Comparison of ENCODE assay signal across 1 cellular context in the genomic region with DNA sequence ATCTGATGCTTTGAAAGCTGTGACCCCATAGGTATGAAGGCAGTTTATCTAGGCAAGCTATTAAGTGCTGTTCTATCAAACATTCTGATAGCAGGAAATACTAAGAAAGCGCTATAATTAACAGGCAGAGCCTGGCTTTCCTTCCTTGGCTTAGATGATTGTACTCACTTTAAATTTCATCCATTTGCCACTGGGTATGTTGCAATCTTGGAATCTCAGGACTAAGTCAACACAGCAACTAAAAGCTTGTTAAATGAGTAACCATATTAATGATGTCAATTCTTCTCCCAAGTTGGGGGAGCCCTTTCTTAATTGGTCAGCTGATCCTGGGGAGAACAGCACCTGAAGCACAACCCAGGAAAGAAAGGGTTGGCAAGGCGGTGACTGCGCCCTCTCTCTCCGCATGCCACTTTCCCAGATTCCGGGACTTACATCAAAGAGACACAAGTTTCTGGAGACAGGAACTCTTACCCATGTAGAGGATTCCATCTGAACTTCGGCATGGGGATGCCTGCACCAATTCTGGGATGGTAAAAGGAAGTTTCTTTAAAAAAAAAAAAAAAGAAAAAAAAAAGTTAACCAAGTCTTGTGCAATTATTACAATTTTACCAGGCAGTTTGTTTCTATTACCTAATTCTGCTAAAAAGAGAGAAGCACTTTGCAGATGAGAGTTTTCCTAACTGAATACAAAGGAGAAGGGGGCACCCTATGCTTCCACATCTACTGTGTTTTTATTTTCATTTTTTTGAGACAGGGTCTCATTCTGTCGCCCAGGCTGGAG.
TF ChIP-seq lines count a peak whose summit lies in the region.

No MANE protein-coding gene starts in this region.

TF ChIP-seq in HepG2, 621 proteins besides CTCF, POLR2A, EP300 and RAD21 (continued from another document and continues in another):
- no peak; the same call in 1 of the 2 replicates for TF ChIP-seq ZFP1 (CRISPR knock-in tag; IDR thresholded peaks at IDR 0.05)
- TF ChIP-seq RFXANK (CRISPR knock-in tag; IDR thresholded peaks at IDR 0.05): no peak
- TF ChIP-seq ZNF33A (CRISPR knock-in tag; IDR thresholded peaks at IDR 0.05; ENCODE audit: borderline replicate concordance): no peak
- 0 out of 2 replicates have a peak, but pooled peaks have one; percentile 16 for TF ChIP-seq TGIF2 (CRISPR knock-in tag; IDR thresholded peaks at IDR 0.05)
- TF ChIP-seq ZMYM3 (CRISPR knock-in tag; IDR thresholded peaks at IDR 0.05): no peak
- TF ChIP-seq FOSL2 (CRISPR knock-in tag; IDR thresholded peaks at IDR 0.05): peak; percentile 71
- no peak for TF ChIP-seq ZNF282 (IDR thresholded peaks at IDR 0.05; ENCODE audit: partially characterized antibody)
- TF ChIP-seq SNRNP70 (IDR thresholded peaks at IDR 0.05; ENCODE audit: low read depth, low read length): no peak
- TF ChIP-seq, protein P1, sequence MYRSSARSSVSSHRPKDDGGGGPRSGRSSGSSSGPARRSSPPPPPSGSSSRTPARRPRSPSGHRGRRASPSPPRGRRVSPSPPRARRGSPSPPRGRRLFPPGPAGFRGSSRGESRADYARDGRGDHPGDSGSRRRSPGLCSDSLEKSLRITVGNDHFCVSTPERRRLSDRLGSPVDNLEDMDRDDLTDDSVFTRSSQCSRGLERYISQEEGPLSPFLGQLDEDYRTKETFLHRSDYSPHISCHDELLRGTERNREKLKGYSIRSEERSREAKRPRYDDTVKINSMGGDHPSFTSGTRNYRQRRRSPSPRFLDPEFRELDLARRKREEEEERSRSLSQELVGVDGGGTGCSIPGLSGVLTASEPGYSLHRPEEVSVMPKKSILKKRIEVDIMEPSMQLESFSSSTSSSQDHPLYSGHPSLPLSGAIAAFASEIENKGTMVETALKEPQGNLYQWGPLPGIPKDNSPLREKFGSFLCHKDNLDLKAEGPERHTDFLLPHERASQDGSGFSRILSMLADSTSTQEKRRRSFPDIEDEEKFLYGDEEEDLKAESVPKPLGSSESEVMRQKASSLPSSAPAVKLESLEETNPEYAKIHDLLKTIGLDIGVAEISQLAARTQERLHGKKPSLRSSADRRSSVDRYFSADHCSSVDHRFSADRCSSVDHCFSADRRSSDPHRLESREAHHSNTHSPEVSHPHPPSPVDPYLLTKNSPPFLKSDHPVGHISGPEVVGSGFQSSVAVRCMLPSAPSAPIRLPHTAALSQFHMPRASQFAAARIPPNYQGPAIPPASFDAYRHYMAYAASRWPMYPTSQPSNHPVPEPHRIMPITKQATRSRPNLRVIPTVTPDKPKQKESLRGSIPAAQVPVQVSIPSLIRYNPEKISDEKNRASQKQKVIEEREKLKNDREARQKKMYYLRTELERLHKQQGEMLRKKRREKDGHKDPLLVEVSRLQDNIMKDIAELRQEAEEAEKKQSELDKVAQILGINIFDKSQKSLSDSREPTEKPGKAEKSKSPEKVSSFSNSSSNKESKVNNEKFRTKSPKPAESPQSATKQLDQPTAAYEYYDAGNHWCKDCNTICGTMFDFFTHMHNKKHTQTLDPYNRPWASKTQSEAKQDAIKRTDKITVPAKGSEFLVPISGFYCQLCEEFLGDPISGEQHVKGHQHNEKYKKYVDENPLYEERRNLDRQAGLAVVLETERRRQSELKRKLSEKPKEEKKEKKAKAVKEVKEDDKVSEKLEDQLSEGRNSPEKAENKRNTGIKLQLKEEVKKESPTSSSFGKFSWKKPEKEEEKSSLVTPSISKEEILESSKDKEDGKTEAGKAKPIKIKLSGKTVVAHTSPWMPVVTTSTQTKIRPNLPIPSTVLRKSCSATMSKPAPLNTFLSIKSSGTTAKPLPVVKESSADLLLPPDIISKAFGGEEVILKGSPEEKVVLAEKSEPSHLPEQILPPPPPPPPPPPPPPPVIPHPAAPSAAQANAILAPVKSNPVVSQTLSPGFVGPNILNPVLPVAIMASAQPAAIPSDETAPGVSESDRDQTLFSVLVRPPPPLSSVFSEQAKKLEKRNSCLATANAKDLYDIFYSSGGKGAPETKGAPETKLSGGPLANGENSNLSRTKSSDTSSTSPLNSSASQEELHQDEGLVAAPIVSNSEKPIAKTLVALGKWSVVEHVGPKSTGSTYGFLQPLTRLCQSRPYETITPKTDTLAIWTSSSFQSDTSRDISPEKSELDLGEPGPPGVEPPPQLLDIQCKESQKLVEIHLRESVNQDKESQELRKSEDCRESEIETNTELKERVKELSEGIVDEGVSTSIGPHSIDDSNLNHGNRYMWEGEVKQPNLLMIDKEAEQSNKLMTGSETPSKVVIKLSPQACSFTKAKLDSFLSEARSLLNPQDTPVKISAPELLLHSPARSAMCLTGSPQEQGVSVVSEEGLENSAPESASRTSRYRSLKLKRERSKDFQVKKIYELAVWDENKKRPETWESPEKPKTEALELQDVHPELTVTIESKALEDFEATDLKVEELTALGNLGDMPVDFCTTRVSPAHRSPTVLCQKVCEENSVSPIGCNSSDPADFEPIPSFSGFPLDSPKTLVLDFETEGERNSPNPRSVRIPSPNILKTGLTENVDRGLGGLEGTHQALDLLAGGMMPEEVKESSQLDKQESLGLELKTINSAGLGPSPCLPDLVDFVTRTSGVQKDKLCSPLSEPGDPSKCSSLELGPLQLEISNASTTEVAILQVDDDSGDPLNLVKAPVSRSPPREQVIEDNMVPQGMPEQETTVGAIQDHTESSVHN (CRISPR knock-in tag; IDR thresholded peaks at IDR 0.05): no peak
- TF ChIP-seq NCOA1 (CRISPR knock-in tag; IDR thresholded peaks at IDR 0.05): no peak
- TF ChIP-seq AGO2 (optimal IDR thresholded peaks at IDR 0.05; ENCODE audit: low read depth, low read length): no peak
- no peak for TF ChIP-seq CBX1 (IDR thresholded peaks at IDR 0.05; ENCODE audit: low read depth)
- TF ChIP-seq PLRG1 (conservative IDR thresholded peaks at IDR 0.05): no peak
- TF ChIP-seq, protein P2, sequence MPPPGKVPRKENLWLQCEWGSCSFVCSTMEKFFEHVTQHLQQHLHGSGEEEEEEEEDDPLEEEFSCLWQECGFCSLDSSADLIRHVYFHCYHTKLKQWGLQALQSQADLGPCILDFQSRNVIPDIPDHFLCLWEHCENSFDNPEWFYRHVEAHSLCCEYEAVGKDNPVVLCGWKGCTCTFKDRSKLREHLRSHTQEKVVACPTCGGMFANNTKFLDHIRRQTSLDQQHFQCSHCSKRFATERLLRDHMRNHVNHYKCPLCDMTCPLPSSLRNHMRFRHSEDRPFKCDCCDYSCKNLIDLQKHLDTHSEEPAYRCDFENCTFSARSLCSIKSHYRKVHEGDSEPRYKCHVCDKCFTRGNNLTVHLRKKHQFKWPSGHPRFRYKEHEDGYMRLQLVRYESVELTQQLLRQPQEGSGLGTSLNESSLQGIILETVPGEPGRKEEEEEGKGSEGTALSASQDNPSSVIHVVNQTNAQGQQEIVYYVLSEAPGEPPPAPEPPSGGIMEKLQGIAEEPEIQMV (CRISPR knock-in tag; IDR thresholded peaks at IDR 0.05; ENCODE audit: low read depth): no peak
- TF ChIP-seq ZNF614 (CRISPR knock-in tag; IDR thresholded peaks at IDR 0.05; ENCODE audit: borderline replicate concordance): peak; percentile 63
- TF ChIP-seq, protein P3, sequence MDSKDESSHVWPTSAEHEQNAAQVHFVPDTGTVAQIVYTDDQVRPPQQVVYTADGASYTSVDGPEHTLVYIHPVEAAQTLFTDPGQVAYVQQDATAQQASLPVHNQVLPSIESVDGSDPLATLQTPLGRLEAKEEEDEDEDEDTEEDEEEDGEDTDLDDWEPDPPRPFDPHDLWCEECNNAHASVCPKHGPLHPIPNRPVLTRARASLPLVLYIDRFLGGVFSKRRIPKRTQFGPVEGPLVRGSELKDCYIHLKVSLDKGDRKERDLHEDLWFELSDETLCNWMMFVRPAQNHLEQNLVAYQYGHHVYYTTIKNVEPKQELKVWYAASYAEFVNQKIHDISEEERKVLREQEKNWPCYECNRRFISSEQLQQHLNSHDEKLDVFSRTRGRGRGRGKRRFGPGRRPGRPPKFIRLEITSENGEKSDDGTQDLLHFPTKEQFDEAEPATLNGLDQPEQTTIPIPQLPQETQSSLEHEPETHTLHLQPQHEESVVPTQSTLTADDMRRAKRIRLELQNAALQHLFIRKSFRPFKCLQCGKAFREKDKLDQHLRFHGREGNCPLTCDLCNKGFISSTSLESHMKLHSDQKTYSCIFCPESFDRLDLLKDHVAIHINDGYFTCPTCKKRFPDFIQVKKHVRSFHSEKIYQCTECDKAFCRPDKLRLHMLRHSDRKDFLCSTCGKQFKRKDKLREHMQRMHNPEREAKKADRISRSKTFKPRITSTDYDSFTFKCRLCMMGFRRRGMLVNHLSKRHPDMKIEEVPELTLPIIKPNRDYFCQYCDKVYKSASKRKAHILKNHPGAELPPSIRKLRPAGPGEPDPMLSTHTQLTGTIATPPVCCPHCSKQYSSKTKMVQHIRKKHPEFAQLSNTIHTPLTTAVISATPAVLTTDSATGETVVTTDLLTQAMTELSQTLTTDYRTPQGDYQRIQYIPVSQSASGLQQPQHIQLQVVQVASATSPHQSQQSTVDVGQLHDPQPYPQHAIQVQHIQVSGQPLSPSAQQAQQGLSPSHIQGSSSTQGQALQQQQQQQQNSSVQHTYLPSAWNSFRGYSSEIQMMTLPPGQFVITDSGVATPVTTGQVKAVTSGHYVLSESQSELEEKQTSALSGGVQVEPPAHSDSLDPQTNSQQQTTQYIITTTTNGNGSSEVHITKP (CRISPR knock-in tag; IDR thresholded peaks at IDR 0.05; ENCODE audit: low read depth): 0 out of 2 replicates have a peak, but pooled peaks have one; percentile 18
- TF ChIP-seq ZNF333 (CRISPR knock-in tag; IDR thresholded peaks at IDR 0.05; ENCODE audit: borderline replicate concordance): no peak
- no peak for TF ChIP-seq ZNF619 (CRISPR knock-in tag; IDR thresholded peaks at IDR 0.05)
- no peak for TF ChIP-seq ZBTB42 (CRISPR knock-in tag; IDR thresholded peaks at IDR 0.05)
- no peak for TF ChIP-seq IRF2 (CRISPR knock-in tag; IDR thresholded peaks at IDR 0.05)
- no peak for TF ChIP-seq U2AF1 (optimal IDR thresholded peaks at IDR 0.05; ENCODE audit: low read depth, low read length)
- TF ChIP-seq, protein P4, sequence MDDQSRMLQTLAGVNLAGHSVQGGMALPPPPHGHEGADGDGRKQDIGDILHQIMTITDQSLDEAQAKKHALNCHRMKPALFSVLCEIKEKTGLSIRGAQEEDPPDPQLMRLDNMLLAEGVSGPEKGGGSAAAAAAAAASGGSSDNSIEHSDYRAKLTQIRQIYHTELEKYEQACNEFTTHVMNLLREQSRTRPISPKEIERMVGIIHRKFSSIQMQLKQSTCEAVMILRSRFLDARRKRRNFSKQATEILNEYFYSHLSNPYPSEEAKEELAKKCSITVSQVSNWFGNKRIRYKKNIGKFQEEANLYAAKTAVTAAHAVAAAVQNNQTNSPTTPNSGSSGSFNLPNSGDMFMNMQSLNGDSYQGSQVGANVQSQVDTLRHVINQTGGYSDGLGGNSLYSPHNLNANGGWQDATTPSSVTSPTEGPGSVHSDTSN (CRISPR knock-in tag; IDR thresholded peaks at IDR 0.05; ENCODE audit: borderline replicate concordance): no peak
- TF ChIP-seq RFXAP (CRISPR knock-in tag; IDR thresholded peaks at IDR 0.05; ENCODE audit: borderline replicate concordance): no peak
- no peak for TF ChIP-seq ZBTB3 (CRISPR knock-in tag; IDR thresholded peaks at IDR 0.05; ENCODE audit: borderline replicate concordance, low read depth)
- no peak for TF ChIP-seq TAF1 (CRISPR knock-in tag; IDR thresholded peaks at IDR 0.05)
- TF ChIP-seq, protein P5, sequence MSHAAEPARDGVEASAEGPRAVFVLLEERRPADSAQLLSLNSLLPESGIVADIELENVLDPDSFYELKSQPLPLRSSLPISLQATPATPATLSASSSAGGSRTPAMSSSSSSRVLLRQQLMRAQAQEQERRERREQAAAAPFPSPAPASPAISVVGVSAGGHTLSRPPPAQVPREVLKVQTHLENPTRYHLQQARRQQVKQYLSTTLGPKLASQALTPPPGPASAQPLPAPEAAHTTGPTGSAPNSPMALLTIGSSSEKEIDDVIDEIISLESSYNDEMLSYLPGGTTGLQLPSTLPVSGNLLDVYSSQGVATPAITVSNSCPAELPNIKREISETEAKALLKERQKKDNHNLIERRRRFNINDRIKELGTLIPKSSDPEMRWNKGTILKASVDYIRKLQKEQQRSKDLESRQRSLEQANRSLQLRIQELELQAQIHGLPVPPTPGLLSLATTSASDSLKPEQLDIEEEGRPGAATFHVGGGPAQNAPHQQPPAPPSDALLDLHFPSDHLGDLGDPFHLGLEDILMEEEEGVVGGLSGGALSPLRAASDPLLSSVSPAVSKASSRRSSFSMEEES (CRISPR knock-in tag; IDR thresholded peaks at IDR 0.05): peak; percentile 59; the same call in 1 of the 2 replicates
- TF ChIP-seq PITX1 (CRISPR knock-in tag; IDR thresholded peaks at IDR 0.05): no peak
- TF ChIP-seq, protein P6, sequence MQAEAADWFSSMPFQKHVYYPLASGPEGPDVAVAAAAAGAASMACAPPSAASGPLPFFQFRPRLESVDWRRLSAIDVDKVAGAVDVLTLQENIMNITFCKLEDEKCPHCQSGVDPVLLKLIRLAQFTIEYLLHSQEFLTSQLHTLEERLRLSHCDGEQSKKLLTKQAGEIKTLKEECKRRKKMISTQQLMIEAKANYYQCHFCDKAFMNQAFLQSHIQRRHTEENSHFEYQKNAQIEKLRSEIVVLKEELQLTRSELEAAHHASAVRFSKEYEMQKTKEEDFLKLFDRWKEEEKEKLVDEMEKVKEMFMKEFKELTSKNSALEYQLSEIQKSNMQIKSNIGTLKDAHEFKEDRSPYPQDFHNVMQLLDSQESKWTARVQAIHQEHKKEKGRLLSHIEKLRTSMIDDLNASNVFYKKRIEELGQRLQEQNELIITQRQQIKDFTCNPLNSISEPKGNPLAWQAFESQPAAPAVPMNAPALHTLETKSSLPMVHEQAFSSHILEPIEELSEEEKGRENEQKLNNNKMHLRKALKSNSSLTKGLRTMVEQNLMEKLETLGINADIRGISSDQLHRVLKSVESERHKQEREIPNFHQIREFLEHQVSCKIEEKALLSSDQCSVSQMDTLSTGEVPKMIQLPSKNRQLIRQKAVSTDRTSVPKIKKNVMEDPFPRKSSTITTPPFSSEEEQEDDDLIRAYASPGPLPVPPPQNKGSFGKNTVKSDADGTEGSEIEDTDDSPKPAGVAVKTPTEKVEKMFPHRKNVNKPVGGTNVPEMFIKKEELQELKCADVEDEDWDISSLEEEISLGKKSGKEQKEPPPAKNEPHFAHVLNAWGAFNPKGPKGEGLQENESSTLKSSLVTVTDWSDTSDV (CRISPR knock-in tag; IDR thresholded peaks at IDR 0.05): no peak
- TF ChIP-seq ZNF205 (CRISPR knock-in tag; IDR thresholded peaks at IDR 0.05): no peak; the same call in 1 of the 2 replicates
- no peak for TF ChIP-seq SKI (IDR thresholded peaks at IDR 0.05; ENCODE audit: partially characterized antibody)
- no peak for TF ChIP-seq ELF4 (CRISPR knock-in tag; IDR thresholded peaks at IDR 0.05; ENCODE audit: borderline replicate concordance)
- peak; percentile 55; the same call in 1 of the 2 replicates for TF ChIP-seq ZNF331 (CRISPR knock-in tag; IDR thresholded peaks at IDR 0.05)
- TF ChIP-seq XBP1 (CRISPR knock-in tag; IDR thresholded peaks at IDR 0.05): no peak
- TF ChIP-seq, protein P7, sequence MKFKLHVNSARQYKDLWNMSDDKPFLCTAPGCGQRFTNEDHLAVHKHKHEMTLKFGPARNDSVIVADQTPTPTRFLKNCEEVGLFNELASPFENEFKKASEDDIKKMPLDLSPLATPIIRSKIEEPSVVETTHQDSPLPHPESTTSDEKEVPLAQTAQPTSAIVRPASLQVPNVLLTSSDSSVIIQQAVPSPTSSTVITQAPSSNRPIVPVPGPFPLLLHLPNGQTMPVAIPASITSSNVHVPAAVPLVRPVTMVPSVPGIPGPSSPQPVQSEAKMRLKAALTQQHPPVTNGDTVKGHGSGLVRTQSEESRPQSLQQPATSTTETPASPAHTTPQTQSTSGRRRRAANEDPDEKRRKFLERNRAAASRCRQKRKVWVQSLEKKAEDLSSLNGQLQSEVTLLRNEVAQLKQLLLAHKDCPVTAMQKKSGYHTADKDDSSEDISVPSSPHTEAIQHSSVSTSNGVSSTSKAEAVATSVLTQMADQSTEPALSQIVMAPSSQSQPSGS (CRISPR knock-in tag; IDR thresholded peaks at IDR 0.05): peak; percentile 91
- TF ChIP-seq RBAK (CRISPR knock-in tag; IDR thresholded peaks at IDR 0.05): no peak
